ENCODE assay signal across 8 cellular contexts in genomic region chr6:28981391-28981832, GRCh38. TPM values are rescaled to one million over a fixed set of nuclear protein-coding genes. Genes with fewer than 3 reads are reported as not detected.
DNase-seq lines count a peak whose midpoint lies in the region; ATAC-seq and TF ChIP-seq lines count a peak whose summit lies in the region.

No MANE protein-coding gene starts in this region.

- peaks cover 8% of the 10 kb centered on the region for H3K36me3 Mint-ChIP-seq in neural crest cell (ENCODE audit: low read depth)

- peaks cover 7% of the 10 kb centered on the region for H3K9me3 Mint-ChIP-seq in neural crest cell

- H3K4me1 Mint-ChIP-seq in neural crest cell: peaks cover 58% of the 10 kb centered on the region

- no peaks in the 10 kb centered on the region for H3K36me3 ChIP-seq in Panc1 (ENCODE audit: control insufficient read depth, insufficient read depth, low read length)

- peak overlapping the region; percentile 97 for H3K27ac ChIP-seq in Panc1 (ENCODE audit: low read length)

- peak overlapping the region; percentile 95 to 99 for H3K4me3 ChIP-seq in Panc1 (ENCODE audit: low read depth in 2 of 2, low read length in 2 of 2)
- peak overlapping the region; percentile 84 for H3K4me3 ChIP-seq in fibroblast of mammary gland (ENCODE audit: control insufficient read depth, low read depth, low read length)

- no TSS peak for BruUV-seq in Panc1 (replicated peaks; lab: Mats Ljungman, UMichigan)

- TF ChIP-seq CTCF in Panc1 (IDR thresholded peaks at IDR 0.05): 0 out of 2 replicates have a peak, but pooled peaks have one; percentile 20
- no peak for TF ChIP-seq CTCF in fibroblast of mammary gland (conservative IDR thresholded peaks at IDR 0.05; ENCODE audit: control insufficient read depth, insufficient read depth, low read depth, low read length)
- TF ChIP-seq CTCF in neural crest cell (conservative IDR thresholded peaks at IDR 0.05): peak; percentile 38
- TF ChIP-seq CTCF in GM13977 (IDR thresholded peaks at IDR 0.05; ENCODE audit: extremely low read depth, insufficient read depth, missing control alignments): no peak

- H3K27me3 Mint-ChIP-seq in neural crest cell (ENCODE audit: low read depth): peaks cover 59% of the 10 kb centered on the region

- H3K27ac Mint-ChIP-seq in neural crest cell (ENCODE audit: unreplicated experiment): peak overlapping the region; percentile 61

- H3K4me1 ChIP-seq in Panc1 (ENCODE audit: control insufficient read depth, insufficient read depth, low read length): peaks cover 41% of the 10 kb centered on the region

- POLR2A ChIA-PET in Panc1 (lab: Charles Lee): no interaction called here

- H3K27me3 ChIP-seq in Panc1 (ENCODE audit: control insufficient read depth, insufficient read depth, low read length): no peaks in the 10 kb centered on the region

- H3K4me3 Mint-ChIP-seq in neural crest cell: peak overlapping the region; percentile 90

- in situ Hi-C loops in Panc1 (cut with HindIII; ENCODE audit: low pct_unique_long_range_greater_than_20kb, low sequenced_read_pairs): no loop called here
- in situ Hi-C loops in GM13977 (cut with MboI; ENCODE audit: low pct_unique_long_range_greater_than_20kb, low sequenced_read_pairs, unreplicated experiment): no loop called here

- DNase-seq in HT1080 (ENCODE audit: low read depth): peak; percentile 61
- no peak for DNase-seq in Panc1 (ENCODE audit: low read depth, low spot score)
- DNase-seq in activated T-cell treated with anti-CD3 and anti-CD28 coated beads, Interleukin-2, amount 50 U/mL, for 48 hours: peak; percentile 87 to 90
- peak; percentile 70 for DNase-seq in fibroblast of mammary gland (ENCODE audit: low read depth)
- DNase-seq in neural crest cell (ENCODE audit: low read depth, low spot score): peak; percentile 81
- DNase-seq in stromal cell of bone marrow (ENCODE audit: low read depth): peak; percentile 41
- no peak for DNase-seq in GM13977 (ENCODE audit: low spot score)

- CTCF ChIA-PET in Panc1 (lab: Charles Lee): interaction anchor here (0.6 to 1.2 kb wide), 3 partner anchors 31 to 57 kb away, joined by 3 to 4 read pairs (median 3); partner anchors contain the start of gene TRIM27

- intact Hi-C loops in Panc1 (cut with micrococcal nuclease; ENCODE audit: unreplicated experiment): loop anchor here (10.0 kb wide), 1 partner anchor 117 kb away; no protein-coding TSS in a partner anchor

- no peaks in the 10 kb centered on the region for H3K9me3 ChIP-seq in Panc1 (ENCODE audit: control insufficient read depth, insufficient read depth, low read depth, low read length)

- peak; percentile 11 for ATAC-seq in GM18520 (IDR thresholded peaks at IDR 0.05; ENCODE audit: unreplicated experiment)
- ATAC-seq in Panc1: 0 out of 2 replicates have a peak, but pooled peaks have one; percentile 22

RNA-seq across cellular contexts. Expression of gene ZNF311, which starts 23.7 kb away (rescaled TPM):
- total RNA-seq in HT1080 (2014; rRNA removed; shearing (Covaris generic)): 0.40 and 0.51 TPM in 2 replicates
- 0.60 and 0.88 TPM in 2 replicates for polyA plus RNA-seq in HT1080 (2015; cell fraction: cytosol; rRNA removed)
- 2.1 TPM in 2 replicates for polyA plus RNA-seq in HT1080 (2015; cell fraction: nucleus; rRNA removed)
- total RNA-seq in Panc1 (2021; ENCODE audit: unreplicated experiment) (0.39 TPM), neural crest cell (1.2 and 1.3 TPM in 2 replicates)
- 0.29 TPM for polyA plus RNA-seq in Panc1 (2012; ENCODE audit: insufficient read length)

RNA-seq across cellular contexts. Expression of gene TRIM27, which starts 57.6 kb away (rescaled TPM):
- 87.3 and 89.5 TPM in 2 replicates for total RNA-seq in HT1080 (2014; rRNA removed; shearing (Covaris generic))
- 68.2 and 68.5 TPM in 2 replicates for polyA plus RNA-seq in HT1080 (2015; cell fraction: cytosol; rRNA removed)
- polyA plus RNA-seq in HT1080 (2015; cell fraction: nucleus; rRNA removed): 148 and 152 TPM in 2 replicates
- 53.0 TPM for total RNA-seq in Panc1 (2021; ENCODE audit: unreplicated experiment)
- polyA plus RNA-seq in Panc1 (2012; ENCODE audit: insufficient read length): 42.6 TPM
- 81.7 and 84.2 TPM in 2 replicates for total RNA-seq in neural crest cell

Comparison
In these comparisons a context has a peak if more than half of its experiments do, and no peak if none do; other contexts are left out.
1. DNase-seq: peak in HT1080 (single experiment), activated T-cell treated with anti-CD3 and anti-CD28 coated beads, Interleukin-2, amount 50 U/mL, for 48 hours (2 of 2), fibroblast of mammary gland (single experiment), neural crest cell (single experiment) and stromal cell of bone marrow (single experiment); none in Panc1 (single experiment) and GM13977 (single experiment).
2. CTCF ChIP-seq: peak in Panc1 (single experiment) and neural crest cell (single experiment); none in fibroblast of mammary gland (single experiment) and GM13977 (single experiment).